Comparison of ENCODE assay signal across 12 cellular contexts in the genomic region with DNA sequence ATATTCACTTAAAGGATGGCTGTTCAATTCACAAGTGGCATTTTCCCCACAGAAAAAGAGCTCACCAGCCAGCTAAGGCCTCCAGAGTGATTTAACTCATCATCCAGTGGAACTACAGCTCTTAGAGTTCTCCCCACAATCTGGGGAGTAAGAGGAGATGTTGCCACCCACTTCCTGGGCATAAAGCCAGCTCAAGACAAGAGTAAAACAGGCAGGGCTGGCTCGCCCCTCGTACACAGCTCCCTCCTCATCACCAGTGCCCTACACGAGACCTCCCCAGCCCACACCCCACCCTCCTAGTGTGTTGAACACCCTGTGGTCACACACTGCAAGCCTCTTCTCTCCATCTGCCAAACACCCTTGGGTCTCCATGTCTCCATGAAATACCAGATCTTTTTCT. TPM values are rescaled to one million over a fixed set of nuclear protein-coding genes. Genes with fewer than 3 reads are reported as not detected.
DNase-seq lines count a peak whose midpoint lies in the region; ATAC-seq and TF ChIP-seq lines count a peak whose summit lies in the region.
"Had no signal": no experiment of that assay in that cellular context is flagged by ENCODE, and none has a peak within 500 bp of the region (broad histone marks: within the 10 kb centered on the region; RNA-seq: fewer than 3 reads in every experiment).

No MANE protein-coding gene starts in this region.

- no peak overlapping the region for H3K4me3 Mint-ChIP-seq in activated T-helper 17 cell treated with anti-CD3 and anti-CD28 coated beads, Interleukin-2, amount 50 U/mL, for 72 hours

- 29 to 31% methylated on average over 3 of the region's 3 CpGs for WGBS in upper lobe of left lung, 2 donors

- H3K9me3 Mint-ChIP-seq in activated T-helper 17 cell treated with anti-CD3 and anti-CD28 coated beads, Interleukin-2, amount 50 U/mL, for 72 hours: no peaks in the 10 kb centered on the region

- peaks cover 3% of the 10 kb centered on the region for H3K27me3 Mint-ChIP-seq in activated T-helper 17 cell treated with anti-CD3 and anti-CD28 coated beads, Interleukin-2, amount 50 U/mL, for 72 hours

- no peak for TF ChIP-seq EP300 in upper lobe of left lung (IDR thresholded peaks at IDR 0.05)

- TF ChIP-seq CTCF in left lung (IDR thresholded peaks at IDR 0.05): no peak
- TF ChIP-seq CTCF in upper lobe of left lung (IDR thresholded peaks at IDR 0.05): no peak

- ATAC-seq in activated T-helper 17 cell treated with anti-CD3 and anti-CD28 coated beads, Interleukin-2, amount 50 U/mL, for 72 hours (replicated peaks): peak; percentile 42
- ATAC-seq in left lung (peak; percentile 41), GM18868 (IDR thresholded peaks at IDR 0.05; ENCODE audit: unreplicated experiment) (no peak), upper lobe of left lung (ENCODE audit: low FRiP score in 2 of 2) (no peak)

- H3K27ac Mint-ChIP-seq in activated T-helper 17 cell treated with anti-CD3 and anti-CD28 coated beads, Interleukin-2, amount 50 U/mL, for 72 hours: no peak overlapping the region

- H3K4me1 ChIP-seq in left lung: no peaks in the 10 kb centered on the region
- no peaks in the 10 kb centered on the region for H3K4me1 ChIP-seq in upper lobe of left lung
- H3K4me1 ChIP-seq: HAP-1 had no signal

- H3K36me3 ChIP-seq in left lung (peaks cover 0 to 17% of the 10 kb centered on the region in 2 donors), upper lobe of left lung (peaks cover 0 to 7% (median 0%) of the 10 kb centered on the region in 4 donors)

- peak; percentile 50 for DNase-seq in AG08395 (ENCODE audit: low spot score)
- peak; percentile 11 for DNase-seq in HT-29 (ENCODE audit: low spot score)
- no peak for DNase-seq in left lung
- no peak for DNase-seq in GM19240 (ENCODE audit: insufficient read length, low spot score)
- no peak for DNase-seq in SIG-M5 (lab: John Stamatoyannopoulos, UW)
- DNase-seq in upper lobe of left lung: no peak
- DNase-seq: glutamatergic neuron; NCI-H524; stimulated activated CD4-positive, alpha-beta T cell treated with anti-CD3 and anti-CD28 coated beads, Interleukin-12 subunit alpha, Interleukin-12 subunit beta, amount 100 ng/mL, for 4 hours had no signal

- no peaks in the 10 kb centered on the region for H3K36me3 Mint-ChIP-seq in activated T-helper 17 cell treated with anti-CD3 and anti-CD28 coated beads, Interleukin-2, amount 50 U/mL, for 72 hours (ENCODE audit: low read depth)

- no peaks in the 10 kb centered on the region for H3K4me1 Mint-ChIP-seq in activated T-helper 17 cell treated with anti-CD3 and anti-CD28 coated beads, Interleukin-2, amount 50 U/mL, for 72 hours

- TF ChIP-seq POLR2A in upper lobe of left lung (IDR thresholded peaks at IDR 0.05): no peak

- intact Hi-C loops in left lung (cut with DNase I): no loop called here

- H3K4me3 ChIP-seq in left lung (no peak overlapping the region), upper lobe of left lung (no peak overlapping the region)
- H3K4me3 ChIP-seq: HAP-1 had no signal

- H3K27me3 ChIP-seq in left lung (no peaks in the 10 kb centered on the region), upper lobe of left lung (no peaks in the 10 kb centered on the region)

- H3K27ac ChIP-seq in left lung (no peak overlapping the region), upper lobe of left lung (no peak overlapping the region)

- H3K9me3 ChIP-seq in left lung: no peaks in the 10 kb centered on the region
- H3K9me3 ChIP-seq in upper lobe of left lung: no peaks in the 10 kb centered on the region
- H3K9me3 ChIP-seq: HAP-1 had no signal

RNA-seq across cellular contexts. Expression of a gene that starts 47.2 kb away (rescaled TPM):
- 0.44 TPM in 1 of 2 replicates, not detected in the other for total RNA-seq in HT-29 (2014; rRNA removed; shearing (Covaris generic))
- 10 to 100 TPM; 15.6 to 20.2 TPM for total RNA-seq in activated T-helper 17 cell treated with anti-CD3 and anti-CD28 coated beads, Interleukin-2, amount 50 U/mL, for 72 hours
- total RNA-seq in left lung (1 to 10 TPM; 2.4 to 4.5 TPM), upper lobe of left lung (1 to 10 TPM; 1.0 to 5.5 (median 4.0) TPM)

Comparison
In these comparisons a context has a peak if more than half of its experiments do, and no peak if none do; other contexts are left out.
1. DNase-seq: peak in AG08395 (single experiment) and HT-29 (single experiment); none in left lung (0 of 2), GM19240 (single experiment), SIG-M5 (single experiment) and upper lobe of left lung (0 of 2).
2. ATAC-seq: peak in activated T-helper 17 cell treated with anti-CD3 and anti-CD28 coated beads, Interleukin-2, amount 50 U/mL, for 72 hours (single experiment) and left lung (single experiment); none in GM18868 (single experiment) and upper lobe of left lung (0 of 2).